ENCODE assay signal across 9 cellular contexts in genomic region chr18:72160504-72161445, GRCh38.
A peak's percentile ranks its signal among the peaks of the same experiment; 100 is the strongest.
DNase-seq lines count a peak whose midpoint lies in the region; ATAC-seq and TF ChIP-seq lines count a peak whose summit lies in the region.
"Had no signal": no experiment of that assay in that cellular context is flagged by ENCODE, and none has a peak within 500 bp of the region (broad histone marks: within the 10 kb centered on the region; RNA-seq: fewer than 3 reads in every experiment).

No MANE protein-coding gene starts in this region.

- DNase-seq in activated CD4-positive, CD25-positive, alpha-beta regulatory T cell (lab: John Stamatoyannopoulos, UW), result no peak
- DNase-seq in NCI-H748 (lab: John Stamatoyannopoulos, UW; ENCODE audit: unreplicated experiment), result peak; percentile 86
- DNase-seq in ovary, result no peak
- no peak for DNase-seq in ureter (ENCODE audit: low spot score)
- no peak for DNase-seq in NOMO-1 (lab: John Stamatoyannopoulos, UW; ENCODE audit: unreplicated experiment in 2 of 2)
- DNase-seq: small intestine had no signal

- H3K27me3 ChIP-seq in ovary, result no peaks in the 10 kb centered on the region

- H3K4me3 Mint-ChIP-seq in stimulated activated memory B cell treated with anti-CD40 and anti-IgM and Interleukin-4, amounts not matched to agents 10 μg/mL and 1 μg/mL and 100 μg/mL, for 72 hours, result peak overlapping the region; percentile 45

- no peak overlapping the region for H3K27ac ChIP-seq in ovary

- WGBS in ovary, 3 donors, result 18 to 27% (median 19%) methylated on average over 5 of the region's 5 CpGs

- no peak for TF ChIP-seq POLR2A in ovary (IDR thresholded peaks at IDR 0.05)

- peaks cover 9% of the 10 kb centered on the region for H3K4me1 Mint-ChIP-seq in stimulated activated memory B cell treated with anti-CD40 and anti-IgM and Interleukin-4, amounts not matched to agents 10 μg/mL and 1 μg/mL and 100 μg/mL, for 72 hours

- no peaks in the 10 kb centered on the region for H3K9me3 Mint-ChIP-seq in stimulated activated memory B cell treated with anti-CD40 and anti-IgM and Interleukin-4, amounts not matched to agents 10 μg/mL and 1 μg/mL and 100 μg/mL, for 72 hours

- intact Hi-C loops in ovary (cut with DNase I), result no loop called here

- H3K36me3 Mint-ChIP-seq in stimulated activated memory B cell treated with anti-CD40 and anti-IgM and Interleukin-4, amounts not matched to agents 10 μg/mL and 1 μg/mL and 100 μg/mL, for 72 hours, result no peaks in the 10 kb centered on the region

- no peaks in the 10 kb centered on the region for H3K4me1 ChIP-seq in ovary (ENCODE audit: insufficient read depth)

- H3K4me3 ChIP-seq in ovary, result no peak overlapping the region

- no peaks in the 10 kb centered on the region for H3K36me3 ChIP-seq in ovary

- H3K27me3 Mint-ChIP-seq in stimulated activated memory B cell treated with anti-CD40 and anti-IgM and Interleukin-4, amounts not matched to agents 10 μg/mL and 1 μg/mL and 100 μg/mL, for 72 hours, result no peaks in the 10 kb centered on the region

- TF ChIP-seq EP300 in ovary (IDR thresholded peaks at IDR 0.05), result no peak

- H3K9me3 ChIP-seq in ovary, result no peaks in the 10 kb centered on the region

- peak overlapping the region; percentile 67 for H3K27ac Mint-ChIP-seq in stimulated activated memory B cell treated with anti-CD40 and anti-IgM and Interleukin-4, amounts not matched to agents 10 μg/mL and 1 μg/mL and 100 μg/mL, for 72 hours

- peak; percentile 49 to 56 for ATAC-seq in activated CD4-positive, CD25-positive, alpha-beta regulatory T cell treated with anti-CD3 and anti-CD28 coated beads, Interleukin-2, amount 50 U/mL, for 24 hours
- peak; percentile 56 for ATAC-seq in HG03108 (IDR thresholded peaks at IDR 0.05; ENCODE audit: unreplicated experiment)
- ATAC-seq in stimulated activated memory B cell treated with anti-CD40 and anti-IgM and Interleukin-4, amounts not matched to agents 10 μg/mL and 1 μg/mL and 100 μg/mL, for 72 hours, result peak; percentile 70

- no peak for TF ChIP-seq CTCF in ovary (IDR thresholded peaks at IDR 0.05)
